In the genomic region with DNA sequence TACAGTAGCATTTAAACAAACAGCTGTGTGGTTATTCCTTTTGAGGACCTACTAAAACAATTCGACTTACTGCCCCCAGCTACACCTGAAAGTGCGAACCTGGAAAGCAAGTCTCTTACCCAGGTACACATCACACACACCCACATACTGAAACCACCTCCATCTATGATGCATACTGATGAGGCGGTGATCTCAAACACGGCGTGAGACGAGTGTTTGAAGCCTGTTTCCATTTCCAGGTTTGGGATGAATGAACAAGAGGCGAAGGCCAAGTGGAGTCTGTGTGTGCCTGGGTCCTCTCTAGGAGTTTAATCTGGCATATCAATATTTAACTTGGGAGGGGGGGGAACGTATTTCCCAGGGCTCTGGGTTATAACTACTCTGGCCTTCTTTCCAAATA, we compare ENCODE assay signal across 12 cellular contexts. TPM values are rescaled to one million over a fixed set of nuclear protein-coding genes. Genes with fewer than 3 reads are reported as not detected.
DNase-seq lines count a peak whose midpoint lies in the region; ATAC-seq, FAIRE-seq and TF ChIP-seq lines count a peak whose summit lies in the region.
"Had no signal": no experiment of that assay in that cellular context is flagged by ENCODE, and none has a peak within 500 bp of the region (broad histone marks: within the 10 kb centered on the region; RNA-seq: fewer than 3 reads in every experiment).

No MANE protein-coding gene starts in this region.

- peaks cover 36% of the 10 kb centered on the region for H3K4me1 ChIP-seq in PC-3 (ENCODE audit: insufficient read depth, low read length)

- H3K4me3 Mint-ChIP-seq in effector memory CD8-positive, alpha-beta T cell, result peak overlapping the region; percentile 79 to 80

- peak; percentile 12 for DNase-seq in activated CD4-positive, CD25-positive, alpha-beta regulatory T cell treated with anti-CD3 and anti-CD28 coated beads, Interleukin-2, amount 50 U/mL, for 72 hours
- DNase-seq in PC-3, result no peak
- no peak for DNase-seq in effector memory CD8-positive, alpha-beta T cell
- peak; percentile 19 for DNase-seq in sciatic nerve (ENCODE audit: low spot score)
- no peak for DNase-seq in stimulated activated CD4-positive, alpha-beta T cell treated with anti-CD3 and anti-CD28 coated beads, Interleukin-12 subunit alpha, Interleukin-12 subunit beta, amount 100 ng/mL, for 4 hours
- no peak for DNase-seq in DMS53 (lab: John Stamatoyannopoulos, UW)
- no peak for DNase-seq in H54 (ENCODE audit: insufficient read length, low spot score)
- DNase-seq: left cardiac atrium, NCI-H510A had no signal

- CTCF ChIA-PET in PC-3 (lab: Charles Lee), result no interaction called here

- no peak overlapping the region for H3K9ac ChIP-seq in PC-3 (ENCODE audit: low read length)

- no peak for TF ChIP-seq POLR2A in H54 (IDR thresholded peaks at IDR 0.05; ENCODE audit: low read depth, low read length)

- intact Hi-C loops in PC-3 (cut with micrococcal nuclease), result no loop called here
- intact Hi-C loops in sciatic nerve (cut with DNase I), result no loop called here

- H3K9me3 Mint-ChIP-seq in effector memory CD8-positive, alpha-beta T cell, result peaks cover 0 to under 1% of the 10 kb centered on the region in 2 donors

- H3K4me3 ChIP-seq in PC-3 (ENCODE audit: low read length), result peak overlapping the region; percentile 70

- no peak overlapping the region for H2AFZ ChIP-seq in PC-3 (ENCODE audit: low read length)

- peak overlapping the region; percentile 83 for H3K4me2 ChIP-seq in PC-3 (ENCODE audit: low read length)

- ATAC-seq in activated CD4-positive, CD25-positive, alpha-beta regulatory T cell treated with anti-CD3 and anti-CD28 coated beads, Interleukin-2, amount 50 U/mL, for 24 hours, result no peak
- no peak for ATAC-seq in PC-3
- ATAC-seq in effector memory CD8-positive, alpha-beta T cell (replicated peaks), result no peak
- no peak for ATAC-seq in sciatic nerve
- ATAC-seq: gastroesophageal sphincter, left cardiac atrium had no signal

- no peaks in the 10 kb centered on the region for H3K27me3 ChIP-seq in PC-3 (ENCODE audit: low read length)
- H3K27me3 ChIP-seq: gastroesophageal sphincter had no signal

- no peak overlapping the region for H3K27ac ChIP-seq in PC-3 (ENCODE audit: low read length)

- peaks cover 5% of the 10 kb centered on the region; the same call in 1 of the 2 replicates for H3K36me3 ChIP-seq in PC-3 (ENCODE audit: low read depth, low read length)

- H3K27me3 Mint-ChIP-seq in effector memory CD8-positive, alpha-beta T cell, result no peaks in the 10 kb centered on the region

- H4K20me1 ChIP-seq in PC-3 (ENCODE audit: low read length), result peaks cover 5% of the 10 kb centered on the region; the same call in 1 of the 2 replicates

- H3K79me2 ChIP-seq in PC-3 (ENCODE audit: low read length), result peaks cover 62% of the 10 kb centered on the region

- POLR2A ChIA-PET in PC-3 (lab: Charles Lee; ENCODE audit: unreplicated experiment), result no interaction called here

- no peak for FAIRE-seq in H54 (lab: Jason Lieb, UNC)
- FAIRE-seq: A204.1 had no signal

- BruUV-seq in PC-3 (replicated peaks; lab: Mats Ljungman, UMichigan), result no TSS peak

- peaks cover 25 to 36% of the 10 kb centered on the region in 2 donors for H3K4me1 Mint-ChIP-seq in effector memory CD8-positive, alpha-beta T cell (ENCODE audit: low read depth in 2 of 2)

- no peak for TF ChIP-seq CTCF in PC-3 (conservative IDR thresholded peaks at IDR 0.05; ENCODE audit: low read depth, low read length)

- H3K27ac Mint-ChIP-seq in effector memory CD8-positive, alpha-beta T cell, result peak overlapping the region in 1 of 2 donors; percentile 95

- H3K9me3 ChIP-seq in PC-3 (ENCODE audit: low read length), result no peaks in the 10 kb centered on the region

- no peaks in the 10 kb centered on the region for H3F3A ChIP-seq in PC-3 (ENCODE audit: low read length, unreplicated experiment)

- peaks cover 14% of the 10 kb centered on the region for H3K36me3 Mint-ChIP-seq in effector memory CD8-positive, alpha-beta T cell (ENCODE audit: insufficient read depth)

- no peaks in the 10 kb centered on the region for H3K9me2 ChIP-seq in PC-3 (replicated peaks; ENCODE audit: low read length)

RNA-seq across cellular contexts. Expression of gene TMEM185B, which starts 1.6 kb away (rescaled TPM):
- total RNA-seq in PC-3 (2014; rRNA removed), result 67.5 and 83.6 TPM in 2 replicates
- total RNA-seq in sciatic nerve, result 19.9 TPM

RNA-seq across cellular contexts. Expression of gene RALB, which starts 31.0 kb away (rescaled TPM):
- total RNA-seq in PC-3 (2014; rRNA removed) (49.1 and 57.9 TPM in 2 replicates), sciatic nerve (52.8 TPM)

Comparison
In these comparisons a context has a peak if more than half of its experiments do, and no peak if none do; other contexts are left out.
1. DNase-seq: peak in activated CD4-positive, CD25-positive, alpha-beta regulatory T cell treated with anti-CD3 and anti-CD28 coated beads, Interleukin-2, amount 50 U/mL, for 72 hours (single experiment) and sciatic nerve (single experiment); none in PC-3 (single experiment), effector memory CD8-positive, alpha-beta T cell (0 of 3), stimulated activated CD4-positive, alpha-beta T cell treated with anti-CD3 and anti-CD28 coated beads, Interleukin-12 subunit alpha, Interleukin-12 subunit beta, amount 100 ng/mL, for 4 hours (single experiment), DMS53 (single experiment) and H54 (single experiment).